Comparison of ENCODE assay signal across 21 cellular contexts in the genomic region with DNA sequence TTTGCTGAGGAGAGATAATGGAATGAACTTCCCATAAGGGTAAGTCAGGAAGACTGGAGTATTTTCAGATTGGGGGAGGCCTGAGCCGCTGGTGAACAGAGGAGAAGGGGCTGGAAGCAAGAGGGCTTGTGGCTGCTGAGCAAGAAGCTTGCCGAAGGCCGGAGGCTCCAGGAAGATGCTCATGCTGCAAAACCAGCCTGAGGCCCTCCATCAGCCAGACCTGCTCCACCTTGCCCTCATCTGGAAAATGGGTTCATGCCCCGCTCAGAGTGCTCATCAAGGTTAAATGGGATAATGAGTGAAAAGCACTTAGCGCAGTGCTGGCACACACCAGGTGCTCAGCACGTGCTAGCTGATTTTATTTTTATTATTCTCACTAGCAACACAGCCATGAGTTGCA. TPM values are rescaled to one million over a fixed set of nuclear protein-coding genes. Genes with fewer than 3 reads are reported as not detected.
DNase-seq lines count a peak whose midpoint lies in the region; ATAC-seq, FAIRE-seq and TF ChIP-seq lines count a peak whose summit lies in the region.
"Had no signal": no experiment of that assay in that cellular context is flagged by ENCODE, and none has a peak within 500 bp of the region (broad histone marks: within the 10 kb centered on the region; RNA-seq: fewer than 3 reads in every experiment).

No MANE protein-coding gene starts in this region.

- TF ChIP-seq POLR2A in A549 (IDR thresholded peaks at IDR 0.05; ENCODE audit: low read length): no peak

- FAIRE-seq in A549 (lab: Jason Lieb, UNC): no peak
- FAIRE-seq: GM12878, GM19239, HTR-8/SVneo had no signal

- no peak overlapping the region for H3K9ac ChIP-seq in endodermal cell (ENCODE audit: extremely low read depth, low read length, poor library complexity, severe bottlenecking)
- H3K9ac ChIP-seq: GM23248 had no signal

- no peak for TF ChIP-seq EP300 in A549 (IDR thresholded peaks at IDR 0.05)

- H3K36me3 ChIP-seq in HEK293 (ENCODE audit: control insufficient read depth in 2 of 2, insufficient read depth in 1 of 2, low read length in 2 of 2) (no peaks in the 10 kb centered on the region), endodermal cell (ENCODE audit: control insufficient read depth, insufficient read depth, low read length) (no peaks in the 10 kb centered on the region), lower lobe of right lung (no peaks in the 10 kb centered on the region)
- H3K36me3 ChIP-seq: BE2C had no signal

- H3K27ac Mint-ChIP-seq in endodermal cell: no peak overlapping the region
- no peak overlapping the region for H3K27ac Mint-ChIP-seq in WTC11
- H3K27ac Mint-ChIP-seq: CD4-positive, CD25-positive, alpha-beta regulatory T cell had no signal

- H3K9me3 Mint-ChIP-seq in endodermal cell (no peaks in the 10 kb centered on the region), WTC11 (no peaks in the 10 kb centered on the region)
- H3K9me3 Mint-ChIP-seq: CD4-positive, CD25-positive, alpha-beta regulatory T cell; CD8-positive, alpha-beta memory T cell; HFFc6; IgD-negative memory B cell had no signal

- H3K9me3 ChIP-seq in A549 (no peaks in the 10 kb centered on the region), HEK293 (ENCODE audit: control insufficient read depth, insufficient read depth, low read depth, low read length) (no peaks in the 10 kb centered on the region), endodermal cell (ENCODE audit: control insufficient read depth, low read length) (no peaks in the 10 kb centered on the region), lower lobe of right lung (no peaks in the 10 kb centered on the region)
- H3K9me3 ChIP-seq: BE2C had no signal

- H3K4me3 Mint-ChIP-seq in endodermal cell (no peak overlapping the region), WTC11 (no peak overlapping the region)
- H3K4me3 Mint-ChIP-seq: CD4-positive, CD25-positive, alpha-beta regulatory T cell; CD8-positive, alpha-beta memory T cell; HFFc6; IgD-negative memory B cell had no signal

- H3K4me1 ChIP-seq in A549: peaks cover 11% of the 10 kb centered on the region
- no peaks in the 10 kb centered on the region; the same call in 1 of the 2 replicates for H3K4me1 ChIP-seq in HEK293 (ENCODE audit: control insufficient read depth, insufficient read depth, low read length)
- no peaks in the 10 kb centered on the region for H3K4me1 ChIP-seq in endodermal cell (ENCODE audit: control insufficient read depth, insufficient read depth, low read length)
- peaks cover 4% of the 10 kb centered on the region for H3K4me1 ChIP-seq in lower lobe of right lung
- H3K4me1 ChIP-seq: BE2C had no signal

- DNase-seq in A549 (ENCODE audit: low read depth in 1 of 2, low spot score in 1 of 2): no peak
- DNase-seq in endodermal cell: peak; percentile 46
- DNase-seq in lower lobe of right lung: peak; percentile 20
- no peak for DNase-seq in NCI-H345 treated with DMSO at 0.1 percent for 48 hours (lab: John Stamatoyannopoulos, UW; ENCODE audit: unreplicated experiment)
- no peak for DNase-seq in SHP77 treated with DMSO at 0.1 percent for 48 hours (lab: John Stamatoyannopoulos, UW)
- DNase-seq in WTC11 (ENCODE audit: low spot score): no peak
- DNase-seq: BE2C; CD4-positive, CD25-positive, alpha-beta regulatory T cell; CD8-positive, alpha-beta memory T cell; COR-L47; DMS 273 treated with DMSO at 0.1 percent for 48 hours; DND-41; EL; GM23248; HCEC 1CT; HFFc6 had no signal

- TF ChIP-seq RAD21 in A549 (conservative IDR thresholded peaks at IDR 0.05 in 1 of 2, IDR thresholded peaks at IDR 0.05 in 1 of 2): no peak

- H3K36me3 Mint-ChIP-seq in endodermal cell (ENCODE audit: low read depth): peaks cover 3% of the 10 kb centered on the region
- H3K36me3 Mint-ChIP-seq in WTC11: no peaks in the 10 kb centered on the region
- H3K36me3 Mint-ChIP-seq: CD4-positive, CD25-positive, alpha-beta regulatory T cell; CD8-positive, alpha-beta memory T cell had no signal

- H3K4me2 ChIP-seq in A549: no peak overlapping the region

- 84% methylated on average over 6 of the region's 6 CpGs for WGBS in A549 (ENCODE audit: missing lambda C conversion rate)
- 95 to 100% methylated on average over 1 to 5 of the region's 6 CpGs for WGBS in endodermal cell (ENCODE audit: insufficient coverage in 1 of 2, insufficient read length in 1 of 2), 2 experiments

- H3K27ac ChIP-seq in A549 (no peak overlapping the region), HEK293 (ENCODE audit: extremely low read depth, low read depth, low read length) (no peak overlapping the region), endodermal cell (ENCODE audit: low read depth, low read length) (no peak overlapping the region), lower lobe of right lung (no peak overlapping the region)
- H3K27ac ChIP-seq: GM23248 had no signal

- H3K4me1 Mint-ChIP-seq in endodermal cell: no peaks in the 10 kb centered on the region
- H3K4me1 Mint-ChIP-seq in WTC11: peaks cover 3% of the 10 kb centered on the region
- H3K4me1 Mint-ChIP-seq: CD8-positive, alpha-beta memory T cell had no signal

- POLR2A ChIA-PET in A549 (lab: Yijun Ruan, JAX): interaction anchor here (0.7 to 1.8 kb wide), 2 partner anchors 31 to 149 kb away, joined by 4 read pairs; a partner anchor contains a TSS
- POLR2A ChIA-PET in HEK293 (lab: Yijun Ruan, JAX): interaction anchor here (0.5 to 1.5 kb wide), 3 partner anchors 28 to 172 kb away, joined by 3 to 7 read pairs (median 3); a partner anchor contains a TSS
- POLR2A ChIA-PET in WTC11 (lab: Charles Lee): interaction anchor here (0.7 to 0.8 kb wide), 2 partner anchors 20 to 30 kb away, joined by 3 to 4 read pairs; no protein-coding TSS in a partner anchor

- H3K27me3 ChIP-seq in endodermal cell (ENCODE audit: control insufficient read depth, insufficient read depth, low read length, poor library complexity, severe bottlenecking) (no peaks in the 10 kb centered on the region), lower lobe of right lung (ENCODE audit: low read depth) (no peaks in the 10 kb centered on the region)
- H3K27me3 ChIP-seq: BE2C had no signal

- ATAC-seq in A549 (no peak), lower lobe of right lung (no peak), WTC11 (no peak)
- ATAC-seq: GM12878 had no signal

- H3K4me3 ChIP-seq in A549 (no peak overlapping the region), HEK293 (ENCODE audit: low read depth, low read length) (no peak overlapping the region), endodermal cell (ENCODE audit: low read length) (no peak overlapping the region), lower lobe of right lung (no peak overlapping the region)
- H3K4me3 ChIP-seq: GM12878, GM23248 had no signal

- CTCF ChIA-PET in A549 (lab: Yijun Ruan, JAX) (interaction anchor here (0.8 to 10.7 kb wide), 8 partner anchors 7 to 138 kb away, joined by 3 to 314 read pairs (median 7); a partner anchor contains a TSS), HEK293 (lab: Yijun Ruan, JAX) (interaction anchor here (0.6 to 1.5 kb wide), 3 partner anchors 19 to 139 kb away, joined by 3 to 4 read pairs (median 3); no protein-coding TSS in a partner anchor), WTC11 (lab: Charles Lee) (interaction anchor here (1.3 to 2.1 kb wide), 3 partner anchors 20 to 139 kb away, joined by 4 to 6 read pairs (median 5); no protein-coding TSS in a partner anchor)

- TF ChIP-seq CTCF in A549 (IDR thresholded peaks at IDR 0.05) (no peak), HEK293 (tag by site-specific recombination; IDR thresholded peaks at IDR 0.05) (no peak), endodermal cell (conservative IDR thresholded peaks at IDR 0.05) (no peak), lower lobe of right lung (IDR thresholded peaks at IDR 0.05) (no peak), WTC11 (IDR thresholded peaks at IDR 0.05) (no peak)

- intact Hi-C loops in lower lobe of right lung (cut with DNase I): no loop called here

- H3K27me3 Mint-ChIP-seq in endodermal cell (ENCODE audit: insufficient read depth) (no peaks in the 10 kb centered on the region), WTC11 (ENCODE audit: low read depth) (no peaks in the 10 kb centered on the region)
- H3K27me3 Mint-ChIP-seq: IgD-negative memory B cell had no signal

RNA-seq across cellular contexts. Expression of a gene that starts 5.5 kb away (rescaled TPM):
- polyA plus RNA-seq in A549 (2011; rRNA removed) (2.6 and 3.4 TPM in 2 replicates), A549 (2017; fragmentation: RNase III; extraction: RNeasy Plus Mini Kit Qiagen cat#74134 plus additional on column Dnase treatment) (1.0 to 1.6 TPM (median 1.6 TPM) in 3 replicates)
- polyA plus RNA-seq in A549 (2012; cell fraction: cytosol; rRNA removed): 1.2 and 1.6 TPM in 2 replicates
- 6.4 and 7.0 TPM in 2 replicates for polyA plus RNA-seq in A549 (2012; cell fraction: nucleus; rRNA removed)
- 2.1 TPM in 2 replicates for polyA minus RNA-seq in A549 (2011; rRNA and poly(A)+ RNA removed)
- total RNA-seq in endodermal cell (10 to 100 TPM in 1 of 2 donors, 1 to 10 TPM in 1; 6.8 to 14.2 TPM), lower lobe of right lung (5.1 TPM), WTC11 (2021) (13.3 to 17.7 TPM (median 15.8 TPM) in 3 replicates)
- polyA plus RNA-seq in endodermal cell (2013, experiment 1 of 2): 16.5 TPM
- polyA plus RNA-seq in endodermal cell (2013, experiment 2 of 2): 17.6 TPM
- total RNA-seq: CD4-positive, CD25-positive, alpha-beta regulatory T cell had no signal
- polyA plus RNA-seq: CD8-positive, alpha-beta memory T cell had no signal

RNA-seq across cellular contexts. Expression of a gene that starts 35.0 kb away (rescaled TPM):
- polyA plus RNA-seq in A549 (2011; rRNA removed) (8.3 and 9.2 TPM in 2 replicates), A549 (2017; fragmentation: RNase III; extraction: RNeasy Plus Mini Kit Qiagen cat#74134 plus additional on column Dnase treatment) (16.1 to 22.6 TPM (median 21.3 TPM) in 3 replicates)
- polyA plus RNA-seq in A549 (2012; cell fraction: cytosol; rRNA removed): 10.9 and 12.1 TPM in 2 replicates
- polyA plus RNA-seq in A549 (2012; cell fraction: nucleus; rRNA removed): 29.1 and 29.3 TPM in 2 replicates
- polyA minus RNA-seq in A549 (2011; rRNA and poly(A)+ RNA removed): 10.5 and 12.4 TPM in 2 replicates
- total RNA-seq in endodermal cell (10 to 100 TPM; 35.1 to 68.5 TPM), lower lobe of right lung (29.3 TPM), WTC11 (2021) (47.1 to 59.7 TPM (median 48.0 TPM) in 3 replicates)
- polyA plus RNA-seq in endodermal cell (2013, experiment 1 of 2): 76.0 TPM
- 59.6 TPM for polyA plus RNA-seq in endodermal cell (2013, experiment 2 of 2)

RNA-seq across cellular contexts. Expression of a gene that starts 35.1 kb away (rescaled TPM):
- 238 and 288 TPM in 2 replicates for polyA plus RNA-seq in A549 (2011; rRNA removed)
- polyA plus RNA-seq in A549 (2012; cell fraction: cytosol; rRNA removed): 382 and 426 TPM in 2 replicates
- 3,030 and 3,491 TPM in 2 replicates for polyA plus RNA-seq in A549 (2012; cell fraction: nucleus; rRNA removed)
- polyA plus RNA-seq in A549 (2017; fragmentation: RNase III; extraction: RNeasy Plus Mini Kit Qiagen cat#74134 plus additional on column Dnase treatment): 392 to 429 TPM (median 425 TPM) in 3 replicates
- 239 and 248 TPM in 2 replicates for polyA minus RNA-seq in A549 (2011; rRNA and poly(A)+ RNA removed)
- 100 to 1,000 TPM; 337 to 459 TPM for total RNA-seq in endodermal cell
- 272 TPM for polyA plus RNA-seq in endodermal cell (2013, experiment 1 of 2)
- 222 TPM for polyA plus RNA-seq in endodermal cell (2013, experiment 2 of 2)
- 576 TPM for total RNA-seq in lower lobe of right lung
- 213 to 236 TPM (median 221 TPM) in 3 replicates for total RNA-seq in WTC11 (2021)

RNA-seq across cellular contexts. Expression of a gene that starts 49.7 kb away (rescaled TPM):
- polyA plus RNA-seq in A549 (2011; rRNA removed) (5.7 and 9.6 TPM in 2 replicates), A549 (2017; fragmentation: RNase III; extraction: RNeasy Plus Mini Kit Qiagen cat#74134 plus additional on column Dnase treatment) (30.7 to 40.4 TPM (median 37.7 TPM) in 3 replicates)
- polyA plus RNA-seq in A549 (2012; cell fraction: cytosol; rRNA removed): 6.5 and 9.2 TPM in 2 replicates
- polyA plus RNA-seq in A549 (2012; cell fraction: nucleus; rRNA removed): 13.8 and 22.3 TPM in 2 replicates
- polyA minus RNA-seq in A549 (2011; rRNA and poly(A)+ RNA removed): 27.8 and 36.3 TPM in 2 replicates
- total RNA-seq in endodermal cell (100 to 1,000 TPM in 1 of 2 donors, 10 to 100 TPM in 1; 98.2 to 116 TPM), lower lobe of right lung (46.4 TPM), WTC11 (2021) (57.6 to 67.3 TPM (median 59.8 TPM) in 3 replicates)
- 77.0 TPM for polyA plus RNA-seq in endodermal cell (2013, experiment 1 of 2)
- 76.3 TPM for polyA plus RNA-seq in endodermal cell (2013, experiment 2 of 2)

RNA-seq across cellular contexts. Expression of a gene that starts 54.6 kb away (rescaled TPM):
- polyA plus RNA-seq in A549 (2011; rRNA removed) (52.1 and 61.2 TPM in 2 replicates), A549 (2017; fragmentation: RNase III; extraction: RNeasy Plus Mini Kit Qiagen cat#74134 plus additional on column Dnase treatment) (70.9 to 80.2 TPM (median 79.1 TPM) in 3 replicates)
- 43.2 and 48.2 TPM in 2 replicates for polyA plus RNA-seq in A549 (2012; cell fraction: cytosol; rRNA removed)
- 28.6 and 32.6 TPM in 2 replicates for polyA plus RNA-seq in A549 (2012; cell fraction: nucleus; rRNA removed)
- 66.5 and 74.4 TPM in 2 replicates for polyA minus RNA-seq in A549 (2011; rRNA and poly(A)+ RNA removed)
- total RNA-seq in endodermal cell (10 to 100 TPM; 67.3 to 71.6 TPM), lower lobe of right lung (33.9 TPM), WTC11 (2021) (45.8 to 50.1 TPM (median 49.1 TPM) in 3 replicates)
- 59.3 TPM for polyA plus RNA-seq in endodermal cell (2013, experiment 1 of 2)
- polyA plus RNA-seq in endodermal cell (2013, experiment 2 of 2): 53.4 TPM

Comparison
In these comparisons a context has a peak if more than half of its experiments do, and no peak if none do; other contexts are left out.
1. DNase-seq: peak in endodermal cell (single experiment) and lower lobe of right lung (single experiment); none in A549 (0 of 2), NCI-H345 treated with DMSO at 0.1 percent for 48 hours (single experiment), SHP77 treated with DMSO at 0.1 percent for 48 hours (single experiment) and WTC11 (single experiment).